Comparison of ENCODE assay signal across 1 cellular context in the genomic region with DNA sequence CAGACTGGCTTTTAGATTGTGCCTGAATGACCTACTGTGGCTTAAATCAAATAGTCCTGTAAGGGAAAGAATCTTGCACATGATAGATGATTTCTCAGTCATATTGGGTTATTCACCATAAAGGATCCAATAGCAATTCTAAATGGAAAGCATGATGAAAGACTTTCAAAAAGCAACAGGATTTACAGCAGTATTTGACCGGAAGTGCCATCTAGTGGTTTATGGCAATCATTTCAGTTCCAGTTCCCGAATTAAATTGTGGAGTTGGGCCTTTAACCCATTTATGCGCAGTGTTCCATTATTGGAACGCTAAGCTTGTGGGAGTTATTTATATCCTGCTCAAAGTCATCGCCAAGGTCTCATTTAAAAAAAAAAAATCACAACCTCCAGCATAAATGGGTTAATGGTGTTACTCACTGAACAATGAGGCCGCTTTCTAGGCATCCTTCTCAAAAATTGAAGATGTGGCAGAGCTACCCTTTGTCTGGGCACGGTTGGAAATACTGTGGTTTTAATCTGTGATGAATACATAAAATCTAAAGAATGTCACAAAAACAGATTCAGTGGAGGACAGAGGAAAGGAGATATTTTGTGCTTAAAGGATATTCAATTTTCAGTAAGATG.
TF ChIP-seq lines count a peak whose summit lies in the region.

No MANE protein-coding gene starts in this region.

TF ChIP-seq in K562, 482 proteins besides CTCF, POLR2A, EP300 and RAD21 (continued from another document):
- TF ChIP-seq CHD7 (IDR thresholded peaks at IDR 0.05; ENCODE audit: low read depth, low read length) (no peak), BRF1 (IDR thresholded peaks at IDR 0.05; ENCODE audit: borderline replicate concordance, extremely low read depth, insufficient read length) (no peak), SRF (CRISPR knock-in tag; IDR thresholded peaks at IDR 0.05) (no peak), BCL6 (CRISPR knock-in tag; IDR thresholded peaks at IDR 0.05) (no peak)
